Comparison of ENCODE assay signal across 10 cellular contexts in the genomic region with DNA sequence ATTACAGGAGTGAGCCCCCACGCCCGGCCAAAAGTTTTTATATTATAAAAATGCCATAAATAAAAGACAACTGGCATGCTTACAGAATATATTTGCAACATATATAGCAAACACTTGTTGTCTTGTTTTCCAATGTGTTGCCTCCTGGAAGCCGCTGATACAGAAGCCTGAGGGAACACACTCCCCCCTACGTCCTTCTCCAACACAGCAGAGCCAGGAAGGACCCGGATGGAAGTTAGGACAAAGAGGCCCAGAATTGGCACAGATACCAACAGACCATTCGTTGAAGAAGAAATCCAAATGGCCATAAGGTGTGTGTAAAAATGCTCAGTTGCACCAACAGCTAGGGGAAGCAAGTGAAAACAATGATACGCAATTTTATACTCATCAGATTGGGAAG. TPM values are rescaled to one million over a fixed set of nuclear protein-coding genes. Genes with fewer than 3 reads are reported as not detected.
"Had no signal": no experiment of that assay in that cellular context is flagged by ENCODE, and none has a peak within 500 bp of the region (broad histone marks: within the 10 kb centered on the region; RNA-seq: fewer than 3 reads in every experiment).

No MANE protein-coding gene starts in this region.

- H3K27ac ChIP-seq: GM23248, HL-60 had no signal

- ATAC-seq: HCT116, HepG2 had no signal

- DNase-seq: GM23248, GOT3, H7, HFFc6 had no signal

- H3K4me1 ChIP-seq: HAP-1 had no signal

- H3K36me3 ChIP-seq: HAP-1 had no signal

- H3K4me3 ChIP-seq: GM23248, HAP-1 had no signal

- H3K9me3 ChIP-seq: HAP-1 had no signal

RNA-seq across cellular contexts. Expression of a gene that starts 1.3 kb away (rescaled TPM):
- total RNA-seq: GM23248, H4, HepG2, HFFc6, HT1080 had no signal

RNA-seq across cellular contexts. Expression of a gene that starts 50.6 kb away (rescaled TPM):
- total RNA-seq: GM23248, H4, H7, HepG2, HFFc6, HT1080 had no signal
